Comparison of ENCODE assay signal across 20 cellular contexts in genomic region chr22:35552846-35553245, GRCh38. TPM values are rescaled to one million over a fixed set of nuclear protein-coding genes. Genes with fewer than 3 reads are reported as not detected.
A peak's percentile ranks its signal among the peaks of the same experiment; 100 is the strongest.
DNase-seq lines count a peak whose midpoint lies in the region; ATAC-seq, FAIRE-seq and TF ChIP-seq lines count a peak whose summit lies in the region.
"Had no signal": no experiment of that assay in that cellular context is flagged by ENCODE, and none has a peak within 500 bp of the region (broad histone marks: within the 10 kb centered on the region; RNA-seq: fewer than 3 reads in every experiment).

No MANE protein-coding gene starts in this region.

- TF ChIP-seq CTCF in bronchial epithelial cell (IDR thresholded peaks at IDR 0.05; ENCODE audit: insufficient read depth, low read length, severe bottlenecking): no peak

- no peaks in the 10 kb centered on the region for H3K36me3 ChIP-seq in bronchial epithelial cell (ENCODE audit: control insufficient read depth, insufficient read depth, low read length)
- H3K36me3 ChIP-seq: colonic mucosa, lower lobe of right lung, neutrophil, uterus had no signal

- peaks cover 11% of the 10 kb centered on the region for H3K27me3 Mint-ChIP-seq in activated naive CD8-positive, alpha-beta T cell treated with anti-CD3 and anti-CD28 coated beads, Interleukin-2, amount 10 ng/mL, durations not matched to agents 7 days and 5 days
- peaks cover 6% of the 10 kb centered on the region for H3K27me3 Mint-ChIP-seq in activated naive CD8-positive, alpha-beta T cell treated with anti-CD3 and anti-CD28 coated beads, Interleukin-2, amount 50 U/mL, for 24 hours
- H3K27me3 Mint-ChIP-seq: activated CD4-positive, alpha-beta memory T cell treated with anti-CD3 and anti-CD28 coated beads for 36 hours had no signal

- H3K9me3 Mint-ChIP-seq in activated naive CD8-positive, alpha-beta T cell treated with anti-CD3 and anti-CD28 coated beads, Interleukin-2, amount 10 ng/mL, durations not matched to agents 7 days and 5 days: no peaks in the 10 kb centered on the region
- H3K9me3 Mint-ChIP-seq in activated naive CD8-positive, alpha-beta T cell treated with anti-CD3 and anti-CD28 coated beads, Interleukin-2, amount 50 U/mL, for 24 hours: no peaks in the 10 kb centered on the region
- H3K9me3 Mint-ChIP-seq: activated CD4-positive, alpha-beta memory T cell treated with anti-CD3 and anti-CD28 coated beads for 36 hours; stimulated activated effector memory CD8-positive, alpha-beta T cell treated with anti-CD3 and anti-CD28 coated beads, Interleukin-12 subunit alpha, Interleukin-12 subunit beta, amount 100 ng/mL, for 72 hours had no signal

- H3K27ac Mint-ChIP-seq in activated naive CD8-positive, alpha-beta T cell treated with anti-CD3 and anti-CD28 coated beads, Interleukin-2, amount 10 ng/mL, durations not matched to agents 7 days and 5 days: peak overlapping the region; percentile 41
- no peak overlapping the region for H3K27ac Mint-ChIP-seq in activated naive CD8-positive, alpha-beta T cell treated with anti-CD3 and anti-CD28 coated beads, Interleukin-2, amount 50 U/mL, for 24 hours
- H3K27ac Mint-ChIP-seq: activated CD4-positive, alpha-beta memory T cell treated with anti-CD3 and anti-CD28 coated beads for 36 hours; stimulated activated effector memory CD8-positive, alpha-beta T cell treated with anti-CD3 and anti-CD28 coated beads, Interleukin-12 subunit alpha, Interleukin-12 subunit beta, amount 100 ng/mL, for 72 hours had no signal

- H3K4me3 Mint-ChIP-seq in activated naive CD8-positive, alpha-beta T cell treated with anti-CD3 and anti-CD28 coated beads, Interleukin-2, amount 10 ng/mL, durations not matched to agents 7 days and 5 days: peak overlapping the region; percentile 13
- no peak overlapping the region for H3K4me3 Mint-ChIP-seq in activated naive CD8-positive, alpha-beta T cell treated with anti-CD3 and anti-CD28 coated beads, Interleukin-2, amount 50 U/mL, for 24 hours
- H3K4me3 Mint-ChIP-seq: activated CD4-positive, alpha-beta memory T cell treated with anti-CD3 and anti-CD28 coated beads for 36 hours; stimulated activated effector memory CD8-positive, alpha-beta T cell treated with anti-CD3 and anti-CD28 coated beads, Interleukin-12 subunit alpha, Interleukin-12 subunit beta, amount 100 ng/mL, for 72 hours had no signal

- peaks cover 13% of the 10 kb centered on the region for H3K4me1 Mint-ChIP-seq in activated naive CD8-positive, alpha-beta T cell treated with anti-CD3 and anti-CD28 coated beads, Interleukin-2, amount 10 ng/mL, durations not matched to agents 7 days and 5 days
- H3K4me1 Mint-ChIP-seq in activated naive CD8-positive, alpha-beta T cell treated with anti-CD3 and anti-CD28 coated beads, Interleukin-2, amount 50 U/mL, for 24 hours: peaks cover 12% of the 10 kb centered on the region

- no peak for DNase-seq in activated naive CD8-positive, alpha-beta T cell treated with anti-CD3 and anti-CD28 coated beads, Interleukin-2, amount 10 ng/mL, durations not matched to agents 7 days and 5 days
- DNase-seq in activated naive CD8-positive, alpha-beta T cell treated with anti-CD3 and anti-CD28 coated beads, Interleukin-2, amount 50 U/mL, for 24 hours: no peak
- DNase-seq in Jurkat, Clone E6-1 (ENCODE audit: low read depth, low spot score): no peak
- DNase-seq in bronchial epithelial cell (ENCODE audit: low read depth) (no peak), T-helper 9 cell (no peak)
- DNase-seq: DMS79, kidney, lower lobe of right lung, NCI-H1105, NCI-H2081 treated with DMSO at 0.1 percent for 48 hours, uterus had no signal

- FAIRE-seq in bronchial epithelial cell (lab: Jason Lieb, UNC): peak; percentile 93
- FAIRE-seq: GM12878, kidney had no signal

- POLR2A ChIA-PET in activated naive CD8-positive, alpha-beta T cell treated with anti-CD3 and anti-CD28 coated beads, Interleukin-2, amount 10 ng/mL, durations not matched to agents 7 days and 5 days (lab: Charles Lee): no interaction called here

- peak overlapping the region; percentile 30 for H3K4me3 ChIP-seq in Jurkat, Clone E6-1 (ENCODE audit: low read length)
- H3K4me3 ChIP-seq in bronchial epithelial cell (ENCODE audit: low read depth, low read length): no peak overlapping the region
- H3K4me3 ChIP-seq: body of pancreas, colonic mucosa, GM12878, lower lobe of right lung, skin epidermis, uterus had no signal

- no peak for ATAC-seq in activated naive CD8-positive, alpha-beta T cell treated with anti-CD3 and anti-CD28 coated beads, Interleukin-2, amount 10 ng/mL, durations not matched to agents 7 days and 5 days (ENCODE audit: low read depth)
- ATAC-seq in activated naive CD8-positive, alpha-beta T cell treated with anti-CD3 and anti-CD28 coated beads, Interleukin-2, amount 50 U/mL, for 24 hours: no peak
- ATAC-seq in GM21528 (IDR thresholded peaks at IDR 0.05; ENCODE audit: low FRiP score, unreplicated experiment) (no peak), GM21447 (IDR thresholded peaks at IDR 0.05; ENCODE audit: unreplicated experiment) (no peak)
- ATAC-seq: body of pancreas had no signal

- H3K36me3 Mint-ChIP-seq in activated naive CD8-positive, alpha-beta T cell treated with anti-CD3 and anti-CD28 coated beads, Interleukin-2, amount 10 ng/mL, durations not matched to agents 7 days and 5 days: no peaks in the 10 kb centered on the region
- no peaks in the 10 kb centered on the region for H3K36me3 Mint-ChIP-seq in activated naive CD8-positive, alpha-beta T cell treated with anti-CD3 and anti-CD28 coated beads, Interleukin-2, amount 50 U/mL, for 24 hours (ENCODE audit: low read depth)
- H3K36me3 Mint-ChIP-seq: activated CD4-positive, alpha-beta memory T cell treated with anti-CD3 and anti-CD28 coated beads for 36 hours had no signal

- H3K27me3 ChIP-seq in bronchial epithelial cell (ENCODE audit: control insufficient read depth, insufficient read depth, low read length): peaks cover 3% of the 10 kb centered on the region
- H3K27me3 ChIP-seq: body of pancreas, colonic mucosa, uterus had no signal

RNA-seq across cellular contexts. Expression of gene RASD2, which starts 12.2 kb away (rescaled TPM):
- total RNA-seq in activated naive CD8-positive, alpha-beta T cell treated with anti-CD3 and anti-CD28 coated beads, Interleukin-2, amount 10 ng/mL, durations not matched to agents 7 days and 5 days: not detected
- polyA plus RNA-seq in Jurkat, Clone E6-1 (2012; ENCODE audit: insufficient read depth, insufficient read length): 0.68 TPM
- 0.13 and 0.26 TPM in 2 replicates for total RNA-seq in bronchial epithelial cell
- total RNA-seq: GM12878 had no signal
